ENCODE assay signal across 1 cellular context in genomic region chr11:48172818-48173609, GRCh38.
TF ChIP-seq lines count a peak whose summit lies in the region.

No MANE protein-coding gene starts in this region.

TF ChIP-seq in H1, 55 proteins besides CTCF, POLR2A, EP300 and RAD21:
- TF ChIP-seq CHD7 (IDR thresholded peaks at IDR 0.05; ENCODE audit: insufficient replicate concordance, low read length) = no peak
- TF ChIP-seq NANOG (IDR thresholded peaks at IDR 0.05; ENCODE audit: insufficient read depth, low read depth, low read length, poor library complexity, severe bottlenecking) = no peak
- 0 out of 2 replicates have a peak, but pooled peaks have one; percentile 25 for TF ChIP-seq TEAD4 (IDR thresholded peaks at IDR 0.05; ENCODE audit: low read depth, low read length)
- no peak for TF ChIP-seq RNF2 (IDR thresholded peaks at IDR 0.05; ENCODE audit: borderline replicate concordance, low read depth, low read length, missing control alignments, poor library complexity, severe bottlenecking)
- no peak for TF ChIP-seq SUZ12 (IDR thresholded peaks at IDR 0.05; ENCODE audit: low read length)
- TF ChIP-seq CREB1 (IDR thresholded peaks at IDR 0.05) = 0 out of 2 replicates have a peak, but pooled peaks have one; percentile 12
- no peak for TF ChIP-seq HDAC6 (IDR thresholded peaks at IDR 0.05; ENCODE audit: low read depth, low read length)
- TF ChIP-seq ASH2L (IDR thresholded peaks at IDR 0.05; ENCODE audit: low read length) = no peak
